8 cellular contexts compared by ENCODE assay signal in genomic region chr4:41934813-41935651, GRCh38. TPM values are rescaled to one million over a fixed set of nuclear protein-coding genes. Genes with fewer than 3 reads are reported as not detected.
DNase-seq lines count a peak whose midpoint lies in the region; TF ChIP-seq lines count a peak whose summit lies in the region.

A gene with protein sequence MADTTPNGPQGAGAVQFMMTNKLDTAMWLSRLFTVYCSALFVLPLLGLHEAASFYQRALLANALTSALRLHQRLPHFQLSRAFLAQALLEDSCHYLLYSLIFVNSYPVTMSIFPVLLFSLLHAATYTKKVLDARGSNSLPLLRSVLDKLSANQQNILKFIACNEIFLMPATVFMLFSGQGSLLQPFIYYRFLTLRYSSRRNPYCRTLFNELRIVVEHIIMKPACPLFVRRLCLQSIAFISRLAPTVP (plus strand): TSS chr4:41935429. CDS start chr4:41935485, 56 bp downstream.

- no peak within 1 kb of the TSS for H2BK5ac ChIP-seq in H9 (ENCODE audit: insufficient read length, low read length)

- no peak within 1 kb of the TSS for H3K23ac ChIP-seq in H9 (ENCODE audit: insufficient read length, low read depth, low read length)

- H3K36me3 ChIP-seq in ES-I3 (ENCODE audit: insufficient read depth, low read length) (peaks cover 7% of the 10 kb centered on the region; the same call in 1 of the 2 replicates), MG63 (peaks cover 18% of the 10 kb centered on the region), neural cell (ENCODE audit: insufficient read depth, low read length) (no peaks in the 10 kb centered on the region), stomach (peaks cover 3 to 18% (median 14%) of the 10 kb centered on the region in 4 donors)

- H3K79me1 ChIP-seq in H9 (ENCODE audit: insufficient read depth, low read depth, low read length, poor library complexity, severe bottlenecking) = no peaks in the 10 kb centered on the region

- peaks cover 5% of the 10 kb centered on the region for H3K23me2 ChIP-seq in H9 (ENCODE audit: insufficient read length, low read depth, low read length, poor library complexity, severe bottlenecking)

- H3K27ac ChIP-seq in H9 (ENCODE audit: insufficient read length, low read depth, low read length) (peak within 1 kb of the TSS; percentile 31), neural cell (ENCODE audit: low read length) (peak within 1 kb of the TSS; percentile 90), stomach (peak within 1 kb of the TSS; percentile 69 to 95 (median 85))

- H2BK15ac ChIP-seq in H9 (ENCODE audit: low read depth, low read length) = no peak within 1 kb of the TSS

- no peaks in the 10 kb centered on the region for H4K20me1 ChIP-seq in H9 (ENCODE audit: control insufficient read depth, insufficient read depth, insufficient read length)
- no peaks in the 10 kb centered on the region for H4K20me1 ChIP-seq in neural cell (ENCODE audit: insufficient read depth)

- H3K4ac ChIP-seq in H9 (ENCODE audit: low read depth, low read length) = no peak within 1 kb of the TSS

- H3K9ac ChIP-seq in ES-I3 (ENCODE audit: low read depth, low read length) = peak within 1 kb of the TSS; percentile 89
- H3K9ac ChIP-seq in H9 (ENCODE audit: extremely low read depth, insufficient read length, low read length) = peak within 1 kb of the TSS; percentile 83
- peak within 1 kb of the TSS; percentile 88 for H3K9ac ChIP-seq in neural cell (ENCODE audit: low read length)

- peak; percentile 21; the same call in 1 of the 3 replicates for TF ChIP-seq CTCF in H9 (conservative IDR thresholded peaks at IDR 0.05)
- peak; percentile 51 for TF ChIP-seq CTCF in neural cell (IDR thresholded peaks at IDR 0.05; ENCODE audit: poor library complexity, severe bottlenecking)
- TF ChIP-seq CTCF in stomach (IDR thresholded peaks at IDR 0.05) = peak in 3 of 7 experiments; percentile 11 to 36 (median 16)

- H3K27ac Mint-ChIP-seq in H9 = peak within 1 kb of the TSS; percentile 97 to 99 (median 98)

- H3K14ac ChIP-seq in H9 (ENCODE audit: insufficient read depth, low read length) = peak within 1 kb of the TSS; percentile 76

- WGBS in H9 (ENCODE audit: extremely low coverage, insufficient read length, low lambda C conversion rate) = no CpG with 5 or more reads among the region's 51 CpGs
- 4 to 8% (median 5%) methylated on average over 29 to 51 of the region's 51 CpGs for WGBS in stomach, 5 donors

- peak within 1 kb of the TSS; percentile 34 for H2AFZ ChIP-seq in H9 (ENCODE audit: low read length)
- H2AFZ ChIP-seq in neural cell (ENCODE audit: low read depth, low read length) = peak within 1 kb of the TSS; percentile 93

- no peak within 1 kb of the TSS for H2AK5ac ChIP-seq in H9 (ENCODE audit: insufficient read length, low read length)

- H4K8ac ChIP-seq in H9 (replicated peaks; ENCODE audit: insufficient read length, low read depth, low read length) = no peak within 1 kb of the TSS

- peak in 2 of 4 donors; percentile 19 to 69 for TF ChIP-seq POLR2A in stomach (IDR thresholded peaks at IDR 0.05)

- no peak within 1 kb of the TSS for H4K91ac ChIP-seq in H9 (ENCODE audit: insufficient read length, low read depth, low read length)

- H2BK120ac ChIP-seq in H9 (ENCODE audit: low read depth, low read length, poor library complexity, severe bottlenecking) = no peak within 1 kb of the TSS

- peak within 1 kb of the TSS; percentile 70 for H3K18ac ChIP-seq in H9 (ENCODE audit: insufficient read length, low read depth, low read length)

- peak within 1 kb of the TSS; percentile 96 for H3K4me2 ChIP-seq in H9 (ENCODE audit: insufficient read depth, insufficient read length, low read length)
- peak within 1 kb of the TSS; percentile 43 for H3K4me2 ChIP-seq in neural cell (ENCODE audit: low read length)

- H3K4me3 Mint-ChIP-seq in H9 = peak within 1 kb of the TSS; percentile 97 to 100

- peak; percentile 92 for DNase-seq in H9
- DNase-seq in MG63 = peak; percentile 81
- peak; percentile 62 for DNase-seq in SHP77 treated with DMSO at 0.1 percent for 48 hours (lab: John Stamatoyannopoulos, UW)
- peak; percentile 92 for DNase-seq in activated effector memory CD4-positive, alpha-beta T cell treated with anti-CD3 and anti-CD28 coated beads, Interleukin-2, amount 50 U/mL, for 16 hours
- DNase-seq in fibroblast of the conjunctiva (ENCODE audit: low read depth) = peak; percentile 64
- DNase-seq in stomach = peak; percentile 90

- no peak within 1 kb of the TSS for H2BK20ac ChIP-seq in H9 (ENCODE audit: low read depth, low read length, poor library complexity, severe bottlenecking)

- peaks cover 3% of the 10 kb centered on the region for H3F3A ChIP-seq in neural cell (ENCODE audit: insufficient read depth, low read length, poor library complexity, severe bottlenecking)

- no peaks in the 10 kb centered on the region for H3K27me3 ChIP-seq in H9 (ENCODE audit: insufficient read depth, low read length)
- no peaks in the 10 kb centered on the region for H3K27me3 ChIP-seq in MG63
- no peaks in the 10 kb centered on the region for H3K27me3 ChIP-seq in neural cell (ENCODE audit: insufficient read depth, low read depth, low read length)
- no peaks in the 10 kb centered on the region for H3K27me3 ChIP-seq in stomach

- no peak for TF ChIP-seq RAD21 in neural cell (conservative IDR thresholded peaks at IDR 0.05)

- peaks cover 15% of the 10 kb centered on the region for H3K27me3 Mint-ChIP-seq in H9 (ENCODE audit: low read depth)

- H3K4me1 ChIP-seq in ES-I3 (ENCODE audit: insufficient read depth, low read length) = 0 out of 2 replicates have a peak, but pooled peaks cover 4% of the 10 kb centered on the region
- H3K4me1 ChIP-seq in H9 (ENCODE audit: insufficient read depth, low read length) = no peaks in the 10 kb centered on the region; the same call in 1 of the 2 replicates
- peaks cover 7 to 50% (median 31%) of the 10 kb centered on the region in 4 donors for H3K4me1 ChIP-seq in stomach

- no peak within 1 kb of the TSS for H2BK12ac ChIP-seq in H9 (ENCODE audit: insufficient read length, low read depth, low read length)

- no peak within 1 kb of the TSS for H3K56ac ChIP-seq in H9 (ENCODE audit: insufficient read length, low read depth, low read length)

- no peak within 1 kb of the TSS for H3T11ph ChIP-seq in H9 (ENCODE audit: low read length)

- peak within 1 kb of the TSS; percentile 77 for H3K4me3 ChIP-seq in MG63
- peak within 1 kb of the TSS; percentile 84 for H3K4me3 ChIP-seq in neural cell (ENCODE audit: low read length)
- H3K4me3 ChIP-seq in stomach = peak within 1 kb of the TSS; percentile 66 to 99 (median 90)

- H3K9me3 ChIP-seq in ES-I3 (ENCODE audit: control insufficient read depth, insufficient read depth, low read length) (no peaks in the 10 kb centered on the region), H9 (ENCODE audit: control insufficient read depth, low read depth, low read length) (no peaks in the 10 kb centered on the region), MG63 (no peaks in the 10 kb centered on the region), neural cell (ENCODE audit: low read length) (no peaks in the 10 kb centered on the region), stomach (no peaks in the 10 kb centered on the region)

- H3K9me2 ChIP-seq in neural cell (ENCODE audit: insufficient read depth, low read length) = no peaks in the 10 kb centered on the region

- H3K79me2 ChIP-seq in H9 (ENCODE audit: insufficient read depth, low read length) (peaks cover 9% of the 10 kb centered on the region; the same call in 1 of the 2 replicates), neural cell (replicated peaks; ENCODE audit: insufficient read depth, low read length) (peaks cover 33% of the 10 kb centered on the region)

- intact Hi-C loops in stomach (cut with DNase I; ENCODE audit: low total_unique reads) = no loop called here

- TF ChIP-seq EP300 in neural cell (conservative IDR thresholded peaks at IDR 0.05; ENCODE audit: poor library complexity, severe bottlenecking) = peak; percentile 48
- TF ChIP-seq EP300 in stomach (IDR thresholded peaks at IDR 0.05) = no peak

- peaks cover 9 to 34% (median 20%) of the 10 kb centered on the region in 3 experiments for H3K36me3 Mint-ChIP-seq in H9 (ENCODE audit: insufficient read depth in 1 of 3, low read depth in 3 of 3)

- H4K5ac ChIP-seq in H9 (ENCODE audit: insufficient read length, low read depth, low read length) = no peak within 1 kb of the TSS

- H3K4me1 Mint-ChIP-seq in H9 = peaks cover 28 to 30% of the 10 kb centered on the region in 2 experiments

- H3K9me3 Mint-ChIP-seq in H9 = no peaks in the 10 kb centered on the region

TF ChIP-seq in neural cell, 6 proteins besides CTCF, POLR2A, EP300 and RAD21 (continues in another document):
- TF ChIP-seq, protein P1, sequence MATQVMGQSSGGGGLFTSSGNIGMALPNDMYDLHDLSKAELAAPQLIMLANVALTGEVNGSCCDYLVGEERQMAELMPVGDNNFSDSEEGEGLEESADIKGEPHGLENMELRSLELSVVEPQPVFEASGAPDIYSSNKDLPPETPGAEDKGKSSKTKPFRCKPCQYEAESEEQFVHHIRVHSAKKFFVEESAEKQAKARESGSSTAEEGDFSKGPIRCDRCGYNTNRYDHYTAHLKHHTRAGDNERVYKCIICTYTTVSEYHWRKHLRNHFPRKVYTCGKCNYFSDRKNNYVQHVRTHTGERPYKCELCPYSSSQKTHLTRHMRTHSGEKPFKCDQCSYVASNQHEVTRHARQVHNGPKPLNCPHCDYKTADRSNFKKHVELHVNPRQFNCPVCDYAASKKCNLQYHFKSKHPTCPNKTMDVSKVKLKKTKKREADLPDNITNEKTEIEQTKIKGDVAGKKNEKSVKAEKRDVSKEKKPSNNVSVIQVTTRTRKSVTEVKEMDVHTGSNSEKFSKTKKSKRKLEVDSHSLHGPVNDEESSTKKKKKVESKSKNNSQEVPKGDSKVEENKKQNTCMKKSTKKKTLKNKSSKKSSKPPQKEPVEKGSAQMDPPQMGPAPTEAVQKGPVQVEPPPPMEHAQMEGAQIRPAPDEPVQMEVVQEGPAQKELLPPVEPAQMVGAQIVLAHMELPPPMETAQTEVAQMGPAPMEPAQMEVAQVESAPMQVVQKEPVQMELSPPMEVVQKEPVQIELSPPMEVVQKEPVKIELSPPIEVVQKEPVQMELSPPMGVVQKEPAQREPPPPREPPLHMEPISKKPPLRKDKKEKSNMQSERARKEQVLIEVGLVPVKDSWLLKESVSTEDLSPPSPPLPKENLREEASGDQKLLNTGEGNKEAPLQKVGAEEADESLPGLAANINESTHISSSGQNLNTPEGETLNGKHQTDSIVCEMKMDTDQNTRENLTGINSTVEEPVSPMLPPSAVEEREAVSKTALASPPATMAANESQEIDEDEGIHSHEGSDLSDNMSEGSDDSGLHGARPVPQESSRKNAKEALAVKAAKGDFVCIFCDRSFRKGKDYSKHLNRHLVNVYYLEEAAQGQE (IDR thresholded peaks at IDR 0.05; ENCODE audit: borderline replicate concordance) = peak; percentile 84
- TF ChIP-seq EZH2 (IDR thresholded peaks at IDR 0.05; ENCODE audit: borderline replicate concordance, insufficient read depth, low read length, poor library complexity, severe bottlenecking) (no peak), TAF1 (IDR thresholded peaks at IDR 0.05; ENCODE audit: low read depth) (peak; percentile 83), MXI1 (conservative IDR thresholded peaks at IDR 0.05; ENCODE audit: poor library complexity, severe bottlenecking) (no peak)

RNA-seq across cellular contexts. Expression of the gene that starts here (rescaled TPM):
- total RNA-seq in H9 (2021) (74.2 and 76.7 TPM in 2 replicates), stomach (100 to 1,000 TPM in 1 of 5 donors, 10 to 100 TPM in 4; 15.8 to 130 (median 53.2) TPM)
- 28.1 and 37.9 TPM in 2 replicates for total RNA-seq in MG63 (2014; rRNA removed; shearing (Covaris generic); ENCODE audit: low replicate concordance)
- polyA plus RNA-seq in neural cell (26.5 and 29.0 TPM in 2 replicates), stomach (1 to 10 TPM; 2.4 to 9.1 (median 8.3) TPM)
- polyA minus RNA-seq in neural cell = 104 and 129 TPM in 2 replicates

Comparison
In these comparisons a context has a peak if more than half of its experiments do, and no peak if none do; other contexts are left out.
1. Peak in every context shown above with its lines: DNase-seq, H3K4me3 ChIP-seq and H3K27ac ChIP-seq.
2. H3K27ac ChIP-seq: peak in every context shown above with its lines; median percentile 90 in neural cell; 85 in stomach; 31 in H9.